In the genomic region with DNA sequence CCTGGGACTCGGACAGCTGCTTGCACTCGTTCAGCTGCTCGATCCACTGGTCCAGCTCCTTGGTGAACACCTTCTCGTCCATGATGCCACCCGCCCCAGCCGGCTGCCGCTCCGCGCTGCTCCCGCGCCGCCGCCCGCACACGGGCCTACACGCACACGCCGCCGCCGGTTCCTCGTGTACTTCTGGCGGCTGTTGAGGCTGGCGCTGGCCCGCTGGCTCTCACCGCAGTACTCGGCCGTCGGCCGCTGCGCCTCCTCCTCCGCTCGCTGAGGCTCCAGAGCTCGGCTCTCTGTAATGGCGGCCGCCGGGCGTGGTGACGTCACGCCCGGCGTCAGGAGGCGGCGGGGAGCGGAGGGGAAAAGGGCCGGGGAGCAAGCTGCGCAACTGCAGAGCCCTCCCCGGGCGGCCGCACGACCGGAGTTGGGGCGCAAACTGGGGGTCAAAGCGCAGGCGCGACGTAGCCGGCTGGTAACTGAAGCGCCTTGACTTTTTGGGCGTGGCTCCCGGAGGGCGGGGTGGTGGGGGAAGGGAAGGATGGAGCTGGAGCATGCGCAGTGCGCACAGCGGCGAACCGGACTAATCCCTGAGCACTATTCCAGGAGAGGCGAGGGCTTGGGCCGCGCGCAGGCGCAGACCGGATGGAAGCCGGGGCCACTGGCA, we compare ENCODE assay signal across 1 cellular context.
TF ChIP-seq lines count a peak whose summit lies in the region.

PPP2CA (minus strand) TSS at position 294 of the 661 bp plus-strand sequence; CDS start at position 82, 212 bp downstream.

TF ChIP-seq in GM12878, 131 proteins besides CTCF, POLR2A, EP300 and RAD21 (continued from another document and continues in another):
- TF ChIP-seq E4F1 (IDR thresholded peaks at IDR 0.05; ENCODE audit: borderline replicate concordance, partially characterized antibody) (no peak), EZH2 (IDR thresholded peaks at IDR 0.05; ENCODE audit: borderline replicate concordance, control insufficient read depth, low read depth, low read length) (no peak), CBX5 (IDR thresholded peaks at IDR 0.05; ENCODE audit: low read depth) (no peak), TCF3 (IDR thresholded peaks at IDR 0.05; ENCODE audit: borderline replicate concordance, insufficient read depth, low read depth, low read length) (no peak), PML (IDR thresholded peaks at IDR 0.05; ENCODE audit: low read length) (peak; percentile 73; the same call in 1 of the 2 replicates), NFIC (IDR thresholded peaks at IDR 0.05; ENCODE audit: low read depth, low read length) (no peak), FOXM1 (IDR thresholded peaks at IDR 0.05; ENCODE audit: low read depth, low read length) (no peak), ZNF24 (IDR thresholded peaks at IDR 0.05) (no peak), MEF2B (IDR thresholded peaks at IDR 0.05; ENCODE audit: partially characterized antibody, poor library complexity, severe bottlenecking) (no peak), BCLAF1 (IDR thresholded peaks at IDR 0.05) (no peak), IRF4 (IDR thresholded peaks at IDR 0.05; ENCODE audit: low read depth, low read length) (no peak), POU2F2 (IDR thresholded peaks at IDR 0.05; ENCODE audit: borderline replicate concordance, low read depth, low read length) (no peak), NR2F1 (conservative IDR thresholded peaks at IDR 0.05) (no peak; the same call in 1 of the 2 replicates), EED (IDR thresholded peaks at IDR 0.05; ENCODE audit: low read depth) (no peak), NRF1 (conservative IDR thresholded peaks at IDR 0.05; ENCODE audit: low read depth, low read length) (peak; percentile 95), ZNF274 (IDR thresholded peaks at IDR 0.05; ENCODE audit: insufficient read depth, insufficient read length) (no peak), GATAD2B (conservative IDR thresholded peaks at IDR 0.05; ENCODE audit: low read depth) (peak; percentile 64; the same call in 1 of the 2 replicates), BCL11A (IDR thresholded peaks at IDR 0.05; ENCODE audit: low read depth, low read length) (no peak), HSF1 (IDR thresholded peaks at IDR 0.05; ENCODE audit: low read depth, low read length) (no peak), POLR2AphosphoS2 (IDR thresholded peaks at IDR 0.05; ENCODE audit: low read depth, low read length) (peak; percentile 60; the same call in 1 of the 2 replicates), KAT2A (conservative IDR thresholded peaks at IDR 0.05; ENCODE audit: control insufficient read depth, low read depth, low read length) (no peak), KDM1A (IDR thresholded peaks at IDR 0.05; ENCODE audit: borderline replicate concordance) (no peak), PKNOX1 (IDR thresholded peaks at IDR 0.05) (peak; percentile 13; the same call in 1 of the 2 replicates), RELB (IDR thresholded peaks at IDR 0.05; ENCODE audit: low read depth) (no peak), TARDBP (IDR thresholded peaks at IDR 0.05; ENCODE audit: borderline replicate concordance) (no peak), ZNF207 (IDR thresholded peaks at IDR 0.05; ENCODE audit: borderline replicate concordance) (peak; percentile 5; the same call in 1 of the 2 replicates), TAF1 (IDR thresholded peaks at IDR 0.05; ENCODE audit: borderline replicate concordance, low read depth, low read length) (peak; percentile 63; the same call in 1 of the 2 replicates), JUND (IDR thresholded peaks at IDR 0.05; ENCODE audit: low read depth, low read length) (peak; percentile 13; the same call in 1 of the 2 replicates)
- TF ChIP-seq, protein P1, sequence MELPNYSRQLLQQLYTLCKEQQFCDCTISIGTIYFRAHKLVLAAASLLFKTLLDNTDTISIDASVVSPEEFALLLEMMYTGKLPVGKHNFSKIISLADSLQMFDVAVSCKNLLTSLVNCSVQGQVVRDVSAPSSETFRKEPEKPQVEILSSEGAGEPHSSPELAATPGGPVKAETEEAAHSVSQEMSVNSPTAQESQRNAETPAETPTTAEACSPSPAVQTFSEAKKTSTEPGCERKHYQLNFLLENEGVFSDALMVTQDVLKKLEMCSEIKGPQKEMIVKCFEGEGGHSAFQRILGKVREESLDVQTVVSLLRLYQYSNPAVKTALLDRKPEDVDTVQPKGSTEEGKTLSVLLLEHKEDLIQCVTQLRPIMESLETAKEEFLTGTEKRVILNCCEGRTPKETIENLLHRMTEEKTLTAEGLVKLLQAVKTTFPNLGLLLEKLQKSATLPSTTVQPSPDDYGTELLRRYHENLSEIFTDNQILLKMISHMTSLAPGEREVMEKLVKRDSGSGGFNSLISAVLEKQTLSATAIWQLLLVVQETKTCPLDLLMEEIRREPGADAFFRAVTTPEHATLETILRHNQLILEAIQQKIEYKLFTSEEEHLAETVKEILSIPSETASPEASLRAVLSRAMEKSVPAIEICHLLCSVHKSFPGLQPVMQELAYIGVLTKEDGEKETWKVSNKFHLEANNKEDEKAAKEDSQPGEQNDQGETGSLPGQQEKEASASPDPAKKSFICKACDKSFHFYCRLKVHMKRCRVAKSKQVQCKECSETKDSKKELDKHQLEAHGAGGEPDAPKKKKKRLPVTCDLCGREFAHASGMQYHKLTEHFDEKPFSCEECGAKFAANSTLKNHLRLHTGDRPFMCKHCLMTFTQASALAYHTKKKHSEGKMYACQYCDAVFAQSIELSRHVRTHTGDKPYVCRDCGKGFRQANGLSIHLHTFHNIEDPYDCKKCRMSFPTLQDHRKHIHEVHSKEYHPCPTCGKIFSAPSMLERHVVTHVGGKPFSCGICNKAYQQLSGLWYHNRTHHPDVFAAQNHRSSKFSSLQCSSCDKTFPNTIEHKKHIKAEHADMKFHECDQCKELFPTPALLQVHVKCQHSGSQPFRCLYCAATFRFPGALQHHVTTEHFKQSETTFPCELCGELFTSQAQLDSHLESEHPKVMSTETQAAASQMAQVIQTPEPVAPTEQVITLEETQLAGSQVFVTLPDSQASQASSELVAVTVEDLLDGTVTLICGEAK (IDR thresholded peaks at IDR 0.05; ENCODE audit: borderline replicate concordance) = no peak
- TF ChIP-seq, protein P2, sequence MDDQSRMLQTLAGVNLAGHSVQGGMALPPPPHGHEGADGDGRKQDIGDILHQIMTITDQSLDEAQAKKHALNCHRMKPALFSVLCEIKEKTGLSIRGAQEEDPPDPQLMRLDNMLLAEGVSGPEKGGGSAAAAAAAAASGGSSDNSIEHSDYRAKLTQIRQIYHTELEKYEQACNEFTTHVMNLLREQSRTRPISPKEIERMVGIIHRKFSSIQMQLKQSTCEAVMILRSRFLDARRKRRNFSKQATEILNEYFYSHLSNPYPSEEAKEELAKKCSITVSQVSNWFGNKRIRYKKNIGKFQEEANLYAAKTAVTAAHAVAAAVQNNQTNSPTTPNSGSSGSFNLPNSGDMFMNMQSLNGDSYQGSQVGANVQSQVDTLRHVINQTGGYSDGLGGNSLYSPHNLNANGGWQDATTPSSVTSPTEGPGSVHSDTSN (IDR thresholded peaks at IDR 0.05; ENCODE audit: insufficient replicate concordance, low read depth, low read length) = no peak
- TF ChIP-seq, protein P3, sequence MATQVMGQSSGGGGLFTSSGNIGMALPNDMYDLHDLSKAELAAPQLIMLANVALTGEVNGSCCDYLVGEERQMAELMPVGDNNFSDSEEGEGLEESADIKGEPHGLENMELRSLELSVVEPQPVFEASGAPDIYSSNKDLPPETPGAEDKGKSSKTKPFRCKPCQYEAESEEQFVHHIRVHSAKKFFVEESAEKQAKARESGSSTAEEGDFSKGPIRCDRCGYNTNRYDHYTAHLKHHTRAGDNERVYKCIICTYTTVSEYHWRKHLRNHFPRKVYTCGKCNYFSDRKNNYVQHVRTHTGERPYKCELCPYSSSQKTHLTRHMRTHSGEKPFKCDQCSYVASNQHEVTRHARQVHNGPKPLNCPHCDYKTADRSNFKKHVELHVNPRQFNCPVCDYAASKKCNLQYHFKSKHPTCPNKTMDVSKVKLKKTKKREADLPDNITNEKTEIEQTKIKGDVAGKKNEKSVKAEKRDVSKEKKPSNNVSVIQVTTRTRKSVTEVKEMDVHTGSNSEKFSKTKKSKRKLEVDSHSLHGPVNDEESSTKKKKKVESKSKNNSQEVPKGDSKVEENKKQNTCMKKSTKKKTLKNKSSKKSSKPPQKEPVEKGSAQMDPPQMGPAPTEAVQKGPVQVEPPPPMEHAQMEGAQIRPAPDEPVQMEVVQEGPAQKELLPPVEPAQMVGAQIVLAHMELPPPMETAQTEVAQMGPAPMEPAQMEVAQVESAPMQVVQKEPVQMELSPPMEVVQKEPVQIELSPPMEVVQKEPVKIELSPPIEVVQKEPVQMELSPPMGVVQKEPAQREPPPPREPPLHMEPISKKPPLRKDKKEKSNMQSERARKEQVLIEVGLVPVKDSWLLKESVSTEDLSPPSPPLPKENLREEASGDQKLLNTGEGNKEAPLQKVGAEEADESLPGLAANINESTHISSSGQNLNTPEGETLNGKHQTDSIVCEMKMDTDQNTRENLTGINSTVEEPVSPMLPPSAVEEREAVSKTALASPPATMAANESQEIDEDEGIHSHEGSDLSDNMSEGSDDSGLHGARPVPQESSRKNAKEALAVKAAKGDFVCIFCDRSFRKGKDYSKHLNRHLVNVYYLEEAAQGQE (IDR thresholded peaks at IDR 0.05; ENCODE audit: low read depth, low read length) = no peak
- TF ChIP-seq, protein P4, sequence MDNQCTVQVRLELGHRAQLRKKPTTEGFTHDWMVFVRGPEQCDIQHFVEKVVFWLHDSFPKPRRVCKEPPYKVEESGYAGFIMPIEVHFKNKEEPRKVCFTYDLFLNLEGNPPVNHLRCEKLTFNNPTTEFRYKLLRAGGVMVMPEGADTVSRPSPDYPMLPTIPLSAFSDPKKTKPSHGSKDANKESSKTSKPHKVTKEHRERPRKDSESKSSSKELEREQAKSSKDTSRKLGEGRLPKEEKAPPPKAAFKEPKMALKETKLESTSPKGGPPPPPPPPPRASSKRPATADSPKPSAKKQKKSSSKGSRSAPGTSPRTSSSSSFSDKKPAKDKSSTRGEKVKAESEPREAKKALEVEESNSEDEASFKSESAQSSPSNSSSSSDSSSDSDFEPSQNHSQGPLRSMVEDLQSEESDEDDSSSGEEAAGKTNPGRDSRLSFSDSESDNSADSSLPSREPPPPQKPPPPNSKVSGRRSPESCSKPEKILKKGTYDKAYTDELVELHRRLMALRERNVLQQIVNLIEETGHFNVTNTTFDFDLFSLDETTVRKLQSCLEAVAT (IDR thresholded peaks at IDR 0.05) = no peak
